16 cellular contexts compared by ENCODE assay signal in genomic region chr1:47865881-47866535, GRCh38.
DNase-seq lines count a peak whose midpoint lies in the region; ATAC-seq, FAIRE-seq and TF ChIP-seq lines count a peak whose summit lies in the region.
"Had no signal": no experiment of that assay in that cellular context is flagged by ENCODE, and none has a peak within 500 bp of the region (broad histone marks: within the 10 kb centered on the region; RNA-seq: fewer than 3 reads in every experiment).

No MANE protein-coding gene starts in this region.

- FAIRE-seq in HepG2 (lab: Jason Lieb, UNC): peak; percentile 76
- FAIRE-seq: K562 had no signal

- H3K27me3 Mint-ChIP-seq in brain: peaks cover 3% of the 10 kb centered on the region

- intact Hi-C loops in HepG2 (cut with micrococcal nuclease; ENCODE audit: unreplicated experiment) (loop anchor here (5.0 kb wide), 1 partner anchor 66 kb away; no protein-coding TSS in a partner anchor), Right ventricle myocardium inferior (cut with DNase I) (no loop called here), heart left ventricle (cut with DNase I) (no loop called here)

- H3K36me3 ChIP-seq in HepG2 (replicated peaks in 1 of 2; ENCODE audit: control insufficient read depth in 1 of 2, insufficient read depth in 2 of 2, low read length in 2 of 2) (no peaks in the 10 kb centered on the region), heart left ventricle (no peaks in the 10 kb centered on the region)

- TF ChIP-seq EP300 in HepG2 (IDR thresholded peaks at IDR 0.05; ENCODE audit: low read depth in 2 of 2, low read length in 2 of 2) (peak in 1 of 2 experiments; percentile 58; a peak in 1 of 4 replicates), HepG2 (CRISPR knock-in tag; IDR thresholded peaks at IDR 0.05; ENCODE audit: borderline replicate concordance) (peak; percentile 26; the same call in 1 of the 2 replicates)

- in situ Hi-C loops in HepG2 (cut with HindIII; ENCODE audit: extremely low pct_ligation_motif_present, low pct_unique_long_range_greater_than_20kb): no loop called here

- H3K4me2 ChIP-seq in HepG2 (ENCODE audit: low read depth, low read length): peak overlapping the region; percentile 84
- H3K4me2 ChIP-seq: PC-9 had no signal

- H3K4me3 Mint-ChIP-seq in brain: no peak overlapping the region
- H3K4me3 Mint-ChIP-seq: B cell; CD4-positive, alpha-beta T cell had no signal

- no peaks in the 10 kb centered on the region for H3K36me3 Mint-ChIP-seq in brain

- H3K9me3 Mint-ChIP-seq in brain: peaks cover 0 to 2% (median 0%) of the 10 kb centered on the region in 5 experiments
- H3K9me3 Mint-ChIP-seq: CD4-positive, alpha-beta T cell had no signal

- CTCF ChIA-PET in HepG2 (lab: Yijun Ruan, JAX; ENCODE audit: low intra/inter-chr PET ratio, low total read pairs): no interaction called here

- H3K4me3 ChIP-seq in HepG2 (replicated peaks in 1 of 3; ENCODE audit: insufficient read depth in 1 of 3, low read depth in 2 of 3, low read length in 3 of 3) (peak overlapping the region; percentile 14 to 53 (median 15); a peak in 4 of 6 replicates), retinal pigment epithelial cell (ENCODE audit: low read length) (no peak overlapping the region), heart left ventricle (no peak overlapping the region)
- H3K4me3 ChIP-seq: K562, PC-9 had no signal

- H3K27ac Mint-ChIP-seq in brain: peak overlapping the region in 3 of 5 experiments; percentile 1 to 70 (median 5)
- H3K27ac Mint-ChIP-seq: B cell; CD4-positive, alpha-beta T cell had no signal

- H3K4me1 ChIP-seq in HepG2 (ENCODE audit: insufficient read depth, low read length): peaks cover 75% of the 10 kb centered on the region
- peaks cover 0 to 7% (median 0%) of the 10 kb centered on the region in 12 donors for H3K4me1 ChIP-seq in heart left ventricle

- ATAC-seq in HepG2 (peak; percentile 80), Right ventricle myocardium inferior (no peak), GM19467 (IDR thresholded peaks at IDR 0.05; ENCODE audit: unreplicated experiment) (no peak), heart left ventricle (no peak)
- ATAC-seq: K562 had no signal

- H3K9ac ChIP-seq in HepG2 (ENCODE audit: insufficient read depth, low read depth, low read length): peak overlapping the region; percentile 74

- no peak for TF ChIP-seq RAD21 in HepG2 (CRISPR knock-in tag; IDR thresholded peaks at IDR 0.05)

- TF ChIP-seq POLR2A in HepG2 (IDR thresholded peaks at IDR 0.05; ENCODE audit: insufficient read depth in 1 of 2, low read depth in 2 of 2, low read length in 2 of 2) (peak; percentile 48 to 61), heart left ventricle (IDR thresholded peaks at IDR 0.05) (no peak)

- BruUV-seq in HepG2 (replicated peaks; lab: Mats Ljungman, UMichigan): TSS peak; percentile 74

- H3K4me1 Mint-ChIP-seq in brain: peaks cover 20% of the 10 kb centered on the region
- H3K4me1 Mint-ChIP-seq: B cell had no signal

- no peaks in the 10 kb centered on the region for H3K27me3 ChIP-seq in HepG2 (ENCODE audit: control insufficient read depth in 1 of 2, insufficient read depth in 2 of 2, low read length in 2 of 2)
- no peaks in the 10 kb centered on the region for H3K27me3 ChIP-seq in heart left ventricle

- WGBS in HepG2 (ENCODE audit: low lambda C conversion rate): 7% methylated on average over 6 of the region's 6 CpGs
- 76 to 90% (median 86%) methylated on average over 6 of the region's 6 CpGs for WGBS in heart left ventricle, 4 donors

- H2AFZ ChIP-seq in HepG2 (ENCODE audit: low read length): no peak overlapping the region
- H2AFZ ChIP-seq: PC-9 had no signal

- TF ChIP-seq CTCF in brain (conservative IDR thresholded peaks at IDR 0.05): no peak
- no peak for TF ChIP-seq CTCF in HepG2 (CRISPR knock-in tag; IDR thresholded peaks at IDR 0.05)
- no peak for TF ChIP-seq CTCF in retinal pigment epithelial cell (conservative IDR thresholded peaks at IDR 0.05; ENCODE audit: low read depth, low read length)
- TF ChIP-seq CTCF in heart left ventricle (IDR thresholded peaks at IDR 0.05): no peak

- POLR2A ChIA-PET in HepG2 (lab: Yijun Ruan, JAX): interaction anchor here (1.2 to 2.6 kb wide), 8 partner anchors 10 to 52 kb away, joined by 3 to 44 read pairs (median 12); no protein-coding TSS in a partner anchor

- no peaks in the 10 kb centered on the region for H3K9me3 ChIP-seq in HepG2 (ENCODE audit: low read length)
- peaks cover 0 to 16% (median 3%) of the 10 kb centered on the region in 12 donors for H3K9me3 ChIP-seq in heart left ventricle

- H3K27ac ChIP-seq in HepG2 (ENCODE audit: extremely low read length, insufficient read depth, low read length) (peak overlapping the region; percentile 97), heart left ventricle (no peak overlapping the region)
- H3K27ac ChIP-seq: PC-9 had no signal

- H4K20me1 ChIP-seq in HepG2 (ENCODE audit: insufficient read depth, low read length): no peaks in the 10 kb centered on the region

- peak; percentile 41 to 77 for DNase-seq in NCI-H524 (lab: John Stamatoyannopoulos, UW)
- DNase-seq in HepG2 (ENCODE audit: low spot score): peak; percentile 68
- peak; percentile 54 for DNase-seq in retinal pigment epithelial cell (ENCODE audit: low read depth)
- DNase-seq in Right ventricle myocardium inferior (ENCODE audit: missing footprints): no peak
- DNase-seq in heart left ventricle: no peak
- no peak for DNase-seq in stimulated activated CD4-positive, alpha-beta T cell treated with anti-CD3 and anti-CD28 coated beads, Interleukin-4, amount 100 ng/mL, for 24 hours
- DNase-seq: CD4-positive, alpha-beta T cell; GF-D8; GOT3; NCI-H1092; NCI-H2107; PC-9 had no signal

- no peaks in the 10 kb centered on the region for H3K79me2 ChIP-seq in HepG2 (ENCODE audit: insufficient read depth, low read length)

TF ChIP-seq in HepG2, 621 proteins besides CTCF, POLR2A, EP300 and RAD21 (continues in another document):
- TF ChIP-seq ELK4 (CRISPR knock-in tag; IDR thresholded peaks at IDR 0.05; ENCODE audit: borderline replicate concordance): no peak
- TF ChIP-seq TRIM22 (IDR thresholded peaks at IDR 0.05): no peak
- no peak for TF ChIP-seq ZNF282 (IDR thresholded peaks at IDR 0.05; ENCODE audit: partially characterized antibody)
- no peak for TF ChIP-seq ZNF432 (CRISPR knock-in tag; IDR thresholded peaks at IDR 0.05; ENCODE audit: borderline replicate concordance)
- TF ChIP-seq LBX2 (CRISPR knock-in tag; IDR thresholded peaks at IDR 0.05; ENCODE audit: borderline replicate concordance): no peak
- TF ChIP-seq ZBTB14 (CRISPR knock-in tag; IDR thresholded peaks at IDR 0.05): no peak
- TF ChIP-seq BRF2 (CRISPR knock-in tag; IDR thresholded peaks at IDR 0.05): no peak
- no peak for TF ChIP-seq ZNF3 (CRISPR knock-in tag; IDR thresholded peaks at IDR 0.05)
- no peak for TF ChIP-seq ZNF83 (CRISPR knock-in tag; IDR thresholded peaks at IDR 0.05; ENCODE audit: borderline replicate concordance)

Comparison
In these comparisons a context has a peak if more than half of its experiments do, and no peak if none do; other contexts are left out.
1. DNase-seq: peak in NCI-H524 (2 of 2), HepG2 (single experiment) and retinal pigment epithelial cell (single experiment); none in Right ventricle myocardium inferior (single experiment), heart left ventricle (0 of 5) and stimulated activated CD4-positive, alpha-beta T cell treated with anti-CD3 and anti-CD28 coated beads, Interleukin-4, amount 100 ng/mL, for 24 hours (single experiment).
2. H3K4me3 ChIP-seq: peak in HepG2 (3 of 3); none in retinal pigment epithelial cell (single experiment) and heart left ventricle (0 of 12).
3. POLR2A ChIP-seq: peak in HepG2 (2 of 2); none in heart left ventricle (0 of 2).